In the genomic region with DNA sequence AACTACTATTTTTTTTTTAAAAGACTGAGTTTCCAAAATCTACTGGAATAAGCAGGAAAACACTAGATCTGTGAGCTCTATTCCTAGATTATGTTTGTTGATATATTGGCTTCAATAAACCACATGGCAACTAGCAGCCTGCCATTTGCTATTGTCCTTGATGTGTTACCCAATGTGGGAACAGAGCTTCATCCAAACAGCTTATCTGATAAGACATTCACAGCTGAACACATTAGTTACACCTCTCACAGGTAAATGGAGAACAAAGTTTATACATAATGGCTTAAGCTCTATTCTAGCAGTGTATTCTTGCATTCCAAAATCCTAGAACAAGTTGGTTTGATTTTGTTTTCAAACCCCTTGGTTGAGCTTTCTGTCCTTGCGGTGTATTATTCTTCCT, we compare ENCODE assay signal across 28 cellular contexts.
"Had no signal": no experiment of that assay in that cellular context is flagged by ENCODE, and none has a peak within 500 bp of the region (broad histone marks: within the 10 kb centered on the region; RNA-seq: fewer than 3 reads in every experiment).

No MANE protein-coding gene starts in this region.

- ATAC-seq: effector memory CD8-positive, alpha-beta T cell; esophagus mucosa; foreskin keratinocyte; gastrocnemius medialis; gastroesophageal sphincter; heart left ventricle; heart right ventricle had no signal

- H3K4me1 ChIP-seq: colonic mucosa, esophagus muscularis mucosa, esophagus squamous epithelium, gastrocnemius medialis, gastroesophageal sphincter, heart left ventricle, heart right ventricle had no signal

- H3K27ac ChIP-seq: colonic mucosa, coronary artery, dorsolateral prefrontal cortex, epithelial cell of prostate, esophagus muscularis mucosa, esophagus squamous epithelium, foreskin keratinocyte, gastrocnemius medialis, gastroesophageal sphincter, heart left ventricle, heart right ventricle had no signal

- DNase-seq: colonic mucosa; cortex of kidney; dermis blood vessel endothelial cell; dorsolateral prefrontal cortex; effector CD4-positive, alpha-beta T cell; effector CD8-positive, alpha-beta T cell; effector memory CD4-positive, alpha-beta T cell; effector memory CD8-positive, alpha-beta T cell; endodermal cell; erythroblast; esophagus squamous epithelium; foreskin fibroblast; foreskin keratinocyte; foreskin melanocyte; gastrocnemius medialis; glutamatergic neuron; head of caudate nucleus; heart left ventricle; heart right ventricle had no signal

- H3K27me3 ChIP-seq: colonic mucosa, dorsolateral prefrontal cortex, esophagus muscularis mucosa, esophagus squamous epithelium, foreskin keratinocyte, gastrocnemius medialis, gastroesophageal sphincter, heart left ventricle, heart right ventricle had no signal

- H3K4me3 ChIP-seq: colonic mucosa, coronary artery, dorsolateral prefrontal cortex, esophagus muscularis mucosa, esophagus squamous epithelium, gastrocnemius medialis, gastroesophageal sphincter, heart left ventricle, heart right ventricle had no signal

- FAIRE-seq: colon, endometrium, endothelial cell of umbilical vein, frontal cortex had no signal

- H3K36me3 ChIP-seq: colonic mucosa, esophagus muscularis mucosa, esophagus squamous epithelium, gastrocnemius medialis, gastroesophageal sphincter, heart left ventricle, heart right ventricle had no signal

- H3K9me3 ChIP-seq: colonic mucosa, esophagus muscularis mucosa, esophagus squamous epithelium, gastrocnemius medialis, gastroesophageal sphincter, heart left ventricle, heart right ventricle had no signal
